Comparison of ENCODE assay signal across 2 cellular contexts in genomic region chr13:39637890-39638289, GRCh38.
TF ChIP-seq lines count a peak whose summit lies in the region.

No MANE protein-coding gene starts in this region.

TF ChIP-seq in GM23338, 12 proteins besides CTCF, POLR2A, EP300 and RAD21 (continued from another document):
- TF ChIP-seq REST (IDR thresholded peaks at IDR 0.05; ENCODE audit: unreplicated experiment), result no peak
- no peak for TF ChIP-seq ZNF114 (CRISPR knock-in tag; IDR thresholded peaks at IDR 0.05)
- no peak for TF ChIP-seq ETS1 (IDR thresholded peaks at IDR 0.05)

TF ChIP-seq in neural cell, 6 proteins besides CTCF, POLR2A, EP300 and RAD21 (continued from another document):
- TF ChIP-seq EZH2 (IDR thresholded peaks at IDR 0.05; ENCODE audit: borderline replicate concordance, insufficient read depth, low read length, poor library complexity, severe bottlenecking), result no peak
- TF ChIP-seq MXI1 (conservative IDR thresholded peaks at IDR 0.05; ENCODE audit: poor library complexity, severe bottlenecking), result no peak
